In the genomic region with DNA sequence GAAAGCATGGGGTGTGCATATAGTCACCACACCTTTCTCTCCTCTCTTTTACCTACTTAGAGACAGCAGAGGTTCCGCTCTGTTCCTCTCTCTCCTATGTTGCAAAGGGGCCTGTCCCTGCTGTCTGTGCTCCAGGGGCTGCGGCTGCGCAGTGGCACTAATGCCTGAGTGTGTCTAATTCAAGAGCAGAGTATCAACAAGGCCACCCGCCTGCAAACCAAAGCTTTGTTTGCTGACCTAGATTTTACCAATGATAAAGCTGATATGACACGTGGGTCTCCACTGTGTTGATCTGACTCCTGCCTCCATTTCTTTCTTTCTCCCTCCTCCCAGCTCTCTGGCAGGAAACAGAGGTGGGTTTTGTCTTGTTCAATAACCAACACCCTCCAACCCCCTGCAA, we compare ENCODE assay signal across 11 cellular contexts.
DNase-seq lines count a peak whose midpoint lies in the region; ATAC-seq and TF ChIP-seq lines count a peak whose summit lies in the region.
"Had no signal": no experiment of that assay in that cellular context is flagged by ENCODE, and none has a peak within 500 bp of the region (broad histone marks: within the 10 kb centered on the region; RNA-seq: fewer than 3 reads in every experiment).

No MANE protein-coding gene starts in this region.

- peak; percentile 73 to 91 (median 87) for DNase-seq in CD4-positive, alpha-beta memory T cell
- DNase-seq in NCI-H2107 (lab: John Stamatoyannopoulos, UW) (peak; percentile 21), trophoblast cell (no peak), KBM-7 (no peak), HEK293T (ENCODE audit: extremely low spot score) (no peak), iPS-NIHi7 (ENCODE audit: extremely low spot score) (no peak)
- peak; percentile 84 for DNase-seq in activated effector memory CD4-positive, alpha-beta T cell treated with anti-CD3 and anti-CD28 coated beads, Interleukin-2, amount 50 U/mL, for 16 hours
- DNase-seq: IMR-90 had no signal

- peaks cover 5% of the 10 kb centered on the region for H3K36me3 ChIP-seq in CD4-positive, alpha-beta memory T cell (ENCODE audit: insufficient read depth, low read length)
- peaks cover 5 to 9% of the 10 kb centered on the region in 2 experiments for H3K36me3 ChIP-seq in trophoblast cell (ENCODE audit: control insufficient read depth in 1 of 2, insufficient read depth in 2 of 2, low read length in 2 of 2)

- ATAC-seq in HG03521 (IDR thresholded peaks at IDR 0.05; ENCODE audit: unreplicated experiment), result no peak
- ATAC-seq: HCT116 had no signal

- peak overlapping the region; percentile 73 to 91 (median 82) for H3K4me3 Mint-ChIP-seq in CD4-positive, alpha-beta memory T cell

- no peak overlapping the region for H2AFZ ChIP-seq in trophoblast cell (ENCODE audit: insufficient read depth, low read length, poor library complexity)

- H2BK12ac ChIP-seq in trophoblast cell (ENCODE audit: low read length), result peak overlapping the region; percentile 47

- CTCF ChIA-PET in CD4-positive, alpha-beta memory T cell (lab: Charles Lee; ENCODE audit: partially characterized antibody), result interaction anchor here (0.6 to 3.5 kb wide), 8 partner anchors 21 to 192 kb away, joined by 3 to 21 read pairs (median 4); no protein-coding TSS in a partner anchor
- CTCF ChIA-PET in HEK293T (lab: Yijun Ruan, JAX), result interaction anchor here (0.6 kb wide), 1 partner anchor 1322 kb away, joined by 3 read pairs; no protein-coding TSS in a partner anchor

- peaks cover 0 to 12% (median 4%) of the 10 kb centered on the region in 8 donors for H3K9me3 Mint-ChIP-seq in CD4-positive, alpha-beta memory T cell

- peaks cover 34 to 65% (median 51%) of the 10 kb centered on the region in 4 donors for H3K4me1 Mint-ChIP-seq in CD4-positive, alpha-beta memory T cell

- peaks cover under 1% of the 10 kb centered on the region for H3K79me2 ChIP-seq in trophoblast cell (ENCODE audit: control insufficient read depth, insufficient read depth, low read length, poor library complexity)

- in situ Hi-C loops in KBM-7 (cut with MboI; ENCODE audit: low pct_unique_long_range_greater_than_20kb, low sequenced_read_pairs), result no loop called here

- H3K23ac ChIP-seq in trophoblast cell (ENCODE audit: low read length), result no peak overlapping the region

- peak overlapping the region; percentile 37 for H3K18ac ChIP-seq in trophoblast cell (ENCODE audit: low read length)

- no peak overlapping the region for H4K12ac ChIP-seq in trophoblast cell (ENCODE audit: low read depth, low read length)

- WGBS in trophoblast cell (ENCODE audit: extremely low coverage, insufficient coverage, insufficient read length), result no CpG with 5 or more reads among the region's 5 CpGs

- H3K4me3 ChIP-seq in CD4-positive, alpha-beta memory T cell (ENCODE audit: low read length in 2 of 2), result no peak overlapping the region
- no peak overlapping the region for H3K4me3 ChIP-seq in trophoblast cell (ENCODE audit: low read depth, low read length)
- H3K4me3 ChIP-seq: BLaER1 treated with 17β-estradiol and CSF1 and Interleukin-3, amounts not matched to agents 10 nM and 100 nM had no signal

- no peaks in the 10 kb centered on the region for H3K27me3 ChIP-seq in CD4-positive, alpha-beta memory T cell (ENCODE audit: insufficient read depth, low read length)
- H3K27me3 ChIP-seq in trophoblast cell (ENCODE audit: insufficient read depth, low read length), result no peaks in the 10 kb centered on the region
- H3K27me3 ChIP-seq: BLaER1 treated with 17β-estradiol and CSF1 and Interleukin-3, amounts not matched to agents 10 nM and 100 nM had no signal

- no peak overlapping the region for H3K4me2 ChIP-seq in trophoblast cell (ENCODE audit: low read length)
- H3K4me2 ChIP-seq: BLaER1 treated with 17β-estradiol and CSF1 and Interleukin-3, amounts not matched to agents 10 nM and 100 nM had no signal

- POLR2A ChIA-PET in CD4-positive, alpha-beta memory T cell (lab: Charles Lee; ENCODE audit: partially characterized antibody), result interaction anchor here (0.6 to 4.3 kb wide), 18 partner anchors 8 to 214 kb away, joined by 3 to 22 read pairs (median 6); partner anchors contain the start of genes NSG1, STX18 and TMEM128
- POLR2A ChIA-PET in HEK293T (lab: Yijun Ruan, JAX), result no interaction called here

- peak overlapping the region; percentile 39 for H3K14ac ChIP-seq in trophoblast cell (ENCODE audit: low read length)

- intact Hi-C loops in CD4-positive, alpha-beta memory T cell (cut with micrococcal nuclease), result loop anchor here (1.0 to 5.0 kb wide), 3 partner anchors 31 to 76 kb away; no protein-coding TSS in a partner anchor

- no peak overlapping the region for H2AK5ac ChIP-seq in trophoblast cell (ENCODE audit: low read length)

- peak overlapping the region; percentile 36 for H4K8ac ChIP-seq in trophoblast cell (ENCODE audit: low read depth, low read length)

- H3K79me1 ChIP-seq in trophoblast cell (ENCODE audit: low read length), result peaks cover 14% of the 10 kb centered on the region

- peak overlapping the region; percentile 92 to 99 (median 95) for H3K27ac Mint-ChIP-seq in CD4-positive, alpha-beta memory T cell

- peak overlapping the region; percentile 56 for H4K91ac ChIP-seq in trophoblast cell (ENCODE audit: low read depth, low read length)

- H3K27me3 Mint-ChIP-seq in CD4-positive, alpha-beta memory T cell, result no peaks in the 10 kb centered on the region

- no peak overlapping the region for H3K9ac ChIP-seq in trophoblast cell (ENCODE audit: low read length)
- H3K9ac ChIP-seq: BLaER1 treated with 17β-estradiol and CSF1 and Interleukin-3, amounts not matched to agents 10 nM and 100 nM had no signal

- peaks cover 48% of the 10 kb centered on the region for H3K4me1 ChIP-seq in CD4-positive, alpha-beta memory T cell (ENCODE audit: insufficient read depth, low read length)
- H3K4me1 ChIP-seq in trophoblast cell (ENCODE audit: control insufficient read depth in 1 of 2, insufficient read depth in 2 of 2, low read length in 2 of 2), result peaks cover 10 to 14% of the 10 kb centered on the region in 2 experiments
- H3K4me1 ChIP-seq: BLaER1 treated with 17β-estradiol and CSF1 and Interleukin-3, amounts not matched to agents 10 nM and 100 nM had no signal

- no peak overlapping the region for H2BK5ac ChIP-seq in trophoblast cell (ENCODE audit: low read depth, low read length, poor library complexity)

- peak overlapping the region; percentile 52 for H3K27ac ChIP-seq in CD4-positive, alpha-beta memory T cell (ENCODE audit: low read depth, low read length)
- no peak overlapping the region for H3K27ac ChIP-seq in trophoblast cell (ENCODE audit: low read depth, low read length)
- H3K27ac ChIP-seq: BLaER1 treated with 17β-estradiol and CSF1 and Interleukin-3, amounts not matched to agents 10 nM and 100 nM had no signal

- no peak overlapping the region for H3K4ac ChIP-seq in trophoblast cell (ENCODE audit: low read depth, low read length)

- H3K9me3 ChIP-seq in CD4-positive, alpha-beta memory T cell (ENCODE audit: control insufficient read depth in 1 of 2, low read length in 2 of 2), result no peaks in the 10 kb centered on the region
- peaks cover 2% of the 10 kb centered on the region for H3K9me3 ChIP-seq in trophoblast cell (ENCODE audit: insufficient read depth, low read depth, low read length)

- H3K36me3 Mint-ChIP-seq in CD4-positive, alpha-beta memory T cell, result peaks cover 46 to 47% of the 10 kb centered on the region in 2 donors

- H2BK120ac ChIP-seq in trophoblast cell (ENCODE audit: insufficient read depth, low read length, poor library complexity), result no peak overlapping the region

TF ChIP-seq in HEK293T, 16 proteins besides CTCF, POLR2A, EP300 and RAD21:
- TF ChIP-seq SUZ12 (IDR thresholded peaks at IDR 0.05), result no peak
- no peak for TF ChIP-seq CTBP1 (IDR thresholded peaks at IDR 0.05; ENCODE audit: borderline replicate concordance)
- no peak for TF ChIP-seq ELF4 (IDR thresholded peaks at IDR 0.05)
- no peak for TF ChIP-seq BHLHE40 (IDR thresholded peaks at IDR 0.05; ENCODE audit: borderline replicate concordance)
- no peak for TF ChIP-seq FOXK2 (IDR thresholded peaks at IDR 0.05)
- TF ChIP-seq PKNOX1 (IDR thresholded peaks at IDR 0.05), result no peak
- no peak for TF ChIP-seq SP1 (IDR thresholded peaks at IDR 0.05)
- no peak for TF ChIP-seq ZNF384 (IDR thresholded peaks at IDR 0.05)
- TF ChIP-seq TARDBP (IDR thresholded peaks at IDR 0.05), result no peak
- no peak for TF ChIP-seq LEF1 (IDR thresholded peaks at IDR 0.05; ENCODE audit: borderline replicate concordance)
- TF ChIP-seq HDGF (IDR thresholded peaks at IDR 0.05; ENCODE audit: borderline replicate concordance), result no peak
- no peak for TF ChIP-seq NFRKB (IDR thresholded peaks at IDR 0.05)
- TF ChIP-seq ARNT (IDR thresholded peaks at IDR 0.05), result no peak
- no peak for TF ChIP-seq L3MBTL2 (conservative IDR thresholded peaks at IDR 0.05)

Comparison
In these comparisons a context has a peak if more than half of its experiments do, and no peak if none do; other contexts are left out.
1. DNase-seq: peak in CD4-positive, alpha-beta memory T cell (5 of 5), NCI-H2107 (single experiment) and activated effector memory CD4-positive, alpha-beta T cell treated with anti-CD3 and anti-CD28 coated beads, Interleukin-2, amount 50 U/mL, for 16 hours (single experiment); none in trophoblast cell (0 of 2), KBM-7 (single experiment), HEK293T (single experiment) and iPS-NIHi7 (single experiment).